Comparison of ENCODE assay signal across 8 cellular contexts in the genomic region with DNA sequence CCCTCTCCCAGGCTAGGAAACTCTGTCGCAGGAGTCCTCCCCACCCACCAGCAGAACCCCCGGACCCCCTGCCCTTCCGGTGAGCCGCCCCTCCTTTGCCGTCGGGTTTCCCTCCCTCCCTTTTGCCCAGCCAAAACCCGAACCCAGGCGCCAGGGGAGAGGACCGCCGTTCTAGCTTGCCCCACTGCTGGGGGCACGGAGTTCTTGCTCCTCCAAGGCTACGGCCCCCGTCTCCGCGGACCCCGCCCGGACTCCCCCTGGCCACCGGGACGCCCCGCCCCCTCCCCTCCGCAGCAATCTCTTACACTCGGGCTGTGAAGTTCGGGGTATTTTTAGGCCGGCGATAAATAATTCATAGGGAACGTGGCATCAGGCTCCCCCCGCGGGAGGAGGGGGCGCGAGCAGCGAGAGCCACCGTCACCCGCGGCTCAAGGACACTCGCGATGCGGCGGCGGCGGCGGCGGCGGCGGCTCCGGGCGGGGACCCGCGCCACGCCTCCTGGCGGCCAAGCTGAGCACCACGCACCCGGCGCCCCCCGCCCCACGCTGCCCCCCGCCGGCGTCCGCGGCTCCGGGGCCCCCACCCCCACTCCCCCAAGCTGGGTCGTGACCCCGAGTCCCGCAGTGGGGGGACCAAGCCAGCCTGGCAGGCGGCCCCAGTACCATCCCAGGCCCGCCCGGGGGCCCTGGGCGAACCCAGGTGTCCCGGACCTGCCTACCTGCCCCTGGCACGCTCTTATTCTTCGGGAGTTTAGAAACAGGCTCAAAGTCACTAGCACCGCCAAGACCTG. TPM values are rescaled to one million over a fixed set of nuclear protein-coding genes. Genes with fewer than 3 reads are reported as not detected.
A peak's percentile ranks its signal among the peaks of the same experiment; 100 is the strongest.
DNase-seq lines count a peak whose midpoint lies in the region; ATAC-seq and TF ChIP-seq lines count a peak whose summit lies in the region.

A gene (minus strand): TSS at position 447 of the 790 bp plus-strand sequence. CDS start 4,793 bp downstream, outside the sequence.

- H3K9me3 Mint-ChIP-seq in activated CD4-positive, alpha-beta memory T cell treated with anti-CD3 and anti-CD28 coated beads, Interleukin-2, amount 10 ng/mL, durations not matched to agents 7 days and 5 days = no peaks in the 10 kb centered on the region

- peak; percentile 62 for TF ChIP-seq CTCF in left ventricle myocardium inferior (IDR thresholded peaks at IDR 0.05; ENCODE audit: borderline replicate concordance)

- intact Hi-C loops in left ventricle myocardium inferior (cut with micrococcal nuclease) = loop anchor here (5.0 kb wide), 1 partner anchor 62 kb away; no protein-coding TSS in a partner anchor

- no peak within 1 kb of the TSS for H3K27ac Mint-ChIP-seq in activated CD4-positive, alpha-beta memory T cell treated with anti-CD3 and anti-CD28 coated beads, Interleukin-2, amount 10 ng/mL, durations not matched to agents 7 days and 5 days

- peaks cover 60% of the 10 kb centered on the region for H3K27me3 Mint-ChIP-seq in activated CD4-positive, alpha-beta memory T cell treated with anti-CD3 and anti-CD28 coated beads, Interleukin-2, amount 10 ng/mL, durations not matched to agents 7 days and 5 days

- POLR2A ChIA-PET in activated CD4-positive, alpha-beta memory T cell treated with anti-CD3 and anti-CD28 coated beads, Interleukin-2, amount 10 ng/mL, durations not matched to agents 7 days and 5 days (lab: Charles Lee) = interaction anchor here (1.5 to 3.7 kb wide), 3 partner anchors 12 to 68 kb away, joined by 3 to 11 read pairs (median 6); a partner anchor contains a TSS

- H3K4me3 Mint-ChIP-seq in activated CD4-positive, alpha-beta memory T cell treated with anti-CD3 and anti-CD28 coated beads, Interleukin-2, amount 10 ng/mL, durations not matched to agents 7 days and 5 days = no peak within 1 kb of the TSS

- no peak within 1 kb of the TSS for H3K9ac ChIP-seq in subcutaneous abdominal adipose tissue (ENCODE audit: low read length in 5 of 5)

- CTCF ChIA-PET in activated CD4-positive, alpha-beta memory T cell treated with anti-CD3 and anti-CD28 coated beads, Interleukin-2, amount 10 ng/mL, durations not matched to agents 7 days and 5 days (lab: Charles Lee) = interaction anchor here (1.3 to 8.1 kb wide), 4 partner anchors 12 to 114 kb away, joined by 3 to 56 read pairs (median 18); a partner anchor contains a TSS

- H3K27ac ChIP-seq in left ventricle myocardium inferior (replicated peaks) (no peak within 1 kb of the TSS), subcutaneous abdominal adipose tissue (ENCODE audit: low read depth, low read length) (no peak within 1 kb of the TSS)

- H3K4me1 Mint-ChIP-seq in activated CD4-positive, alpha-beta memory T cell treated with anti-CD3 and anti-CD28 coated beads, Interleukin-2, amount 10 ng/mL, durations not matched to agents 7 days and 5 days = peaks cover 14% of the 10 kb centered on the region

- no peaks in the 10 kb centered on the region for H3K9me3 ChIP-seq in left ventricle myocardium inferior (replicated peaks)
- H3K9me3 ChIP-seq in subcutaneous abdominal adipose tissue (ENCODE audit: control insufficient read depth in 5 of 5, low read length in 5 of 5) = no peaks in the 10 kb centered on the region

- H3K27me3 ChIP-seq in left ventricle myocardium inferior (ENCODE audit: low read depth) (peaks cover 71% of the 10 kb centered on the region), subcutaneous abdominal adipose tissue (ENCODE audit: control insufficient read depth in 5 of 5, insufficient read depth in 4 of 5, low read length in 5 of 5) (peaks cover 33 to 58% (median 49%) of the 10 kb centered on the region in 5 donors)

- peak; percentile 25 for DNase-seq in NCI-H82 (lab: John Stamatoyannopoulos, UW)
- DNase-seq in NCI-H82 treated with DMSO at 0.1 percent for 48 hours (lab: John Stamatoyannopoulos, UW; ENCODE audit: unreplicated experiment) = no peak
- peak; percentile 33 for DNase-seq in activated CD4-positive, alpha-beta memory T cell treated with anti-CD3 and anti-CD28 coated beads, Interleukin-2, amount 10 ng/mL, durations not matched to agents 7 days and 5 days
- no peak for DNase-seq in left ventricle myocardium inferior
- no peak for DNase-seq in HCEC 1CT

- H3K4me3 ChIP-seq in left ventricle myocardium inferior (peak within 1 kb of the TSS; percentile 60), subcutaneous abdominal adipose tissue (ENCODE audit: low read depth in 1 of 5, low read length in 5 of 5) (peak within 1 kb of the TSS in 3 of 5 donors; percentile 17 to 47 (median 31))

- peaks cover 3% of the 10 kb centered on the region for H3K36me3 Mint-ChIP-seq in activated CD4-positive, alpha-beta memory T cell treated with anti-CD3 and anti-CD28 coated beads, Interleukin-2, amount 10 ng/mL, durations not matched to agents 7 days and 5 days (ENCODE audit: low read depth)

- ATAC-seq in GM21381 (IDR thresholded peaks at IDR 0.05; ENCODE audit: unreplicated experiment) (no peak), GM21390 (IDR thresholded peaks at IDR 0.05; ENCODE audit: unreplicated experiment) (no peak)

- peaks cover 35% of the 10 kb centered on the region for H3K4me1 ChIP-seq in left ventricle myocardium inferior
- peaks cover 0 to 23% (median 23%) of the 10 kb centered on the region in 5 donors for H3K4me1 ChIP-seq in subcutaneous abdominal adipose tissue (ENCODE audit: control insufficient read depth in 5 of 5, insufficient read depth in 5 of 5, low read length in 5 of 5)

- H3K36me3 ChIP-seq in left ventricle myocardium inferior (no peaks in the 10 kb centered on the region), subcutaneous abdominal adipose tissue (ENCODE audit: control insufficient read depth in 5 of 5, insufficient read depth in 5 of 5, low read length in 5 of 5) (no peaks in the 10 kb centered on the region)

RNA-seq across cellular contexts. Expression of the gene that starts here (rescaled TPM):
- total RNA-seq in activated CD4-positive, alpha-beta memory T cell treated with anti-CD3 and anti-CD28 coated beads, Interleukin-2, amount 10 ng/mL, durations not matched to agents 7 days and 5 days = under 1 TPM in 1 of 2 experiments, not detected in 1; 0.45 TPM
- total RNA-seq in left ventricle myocardium inferior = 0.52 TPM

Comparison
In these comparisons a context has a peak if more than half of its experiments do, and no peak if none do; other contexts are left out.
1. Peak in DNase-seq in activated CD4-positive, alpha-beta memory T cell treated with anti-CD3 and anti-CD28 coated beads, Interleukin-2, amount 10 ng/mL, durations not matched to agents 7 days and 5 days; RNA of the gene not detected or under 1 TPM.